ENCODE assay signal across 15 cellular contexts in the genomic region with DNA sequence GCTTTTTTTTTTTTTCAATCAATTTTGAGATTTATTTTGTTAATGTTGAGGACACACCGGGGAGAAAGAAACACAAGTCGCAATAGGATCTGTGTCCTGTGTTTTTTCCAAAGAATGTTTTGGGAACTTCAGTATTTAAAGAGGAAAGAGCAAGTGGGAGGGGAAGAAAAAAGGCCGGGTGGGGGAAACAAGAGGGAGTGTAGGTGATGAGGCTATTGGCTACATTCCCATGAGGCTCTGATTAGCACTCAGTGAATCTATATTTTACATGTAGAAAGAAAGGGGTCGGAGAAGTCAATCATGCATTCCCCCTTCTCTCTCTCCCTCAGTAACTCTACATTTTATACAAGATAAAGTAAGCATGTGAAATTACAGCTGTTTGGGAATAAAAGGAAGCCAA. TPM values are rescaled to one million over a fixed set of nuclear protein-coding genes. Genes with fewer than 3 reads are reported as not detected.
DNase-seq lines count a peak whose midpoint lies in the region; ATAC-seq and TF ChIP-seq lines count a peak whose summit lies in the region.
"Had no signal": no experiment of that assay in that cellular context is flagged by ENCODE, and none has a peak within 500 bp of the region (broad histone marks: within the 10 kb centered on the region; RNA-seq: fewer than 3 reads in every experiment).

No MANE protein-coding gene starts in this region.

- DNase-seq in SK-N-SH (no peak), breast epithelium (ENCODE audit: low spot score in 2 of 2) (no peak), lung microvascular endothelial cell (ENCODE audit: low read depth in 2 of 2) (peak; percentile 7 to 30), upper lobe of right lung (no peak), left lobe of liver (ENCODE audit: low spot score) (no peak), RWPE1 (ENCODE audit: low spot score) (no peak), NCI-H345 treated with DMSO at 0.1 percent for 48 hours (lab: John Stamatoyannopoulos, UW; ENCODE audit: unreplicated experiment) (no peak)
- DNase-seq: activated CD4-positive, alpha-beta T cell treated with anti-CD3 and anti-CD28 coated beads, Interleukin-2, amount 50 U/mL, for 1 hour; activated gamma-delta T cell; NCI-H1105 treated with DMSO at 0.1 percent for 48 hours; NCI-H526; small intestine had no signal

- no peak for TF ChIP-seq EP300 in SK-N-SH (IDR thresholded peaks at IDR 0.05; ENCODE audit: borderline replicate concordance in 1 of 2, low read depth in 1 of 2, low read length in 1 of 2)

- H3K9me3 ChIP-seq in SK-N-SH (no peaks in the 10 kb centered on the region), breast epithelium (no peaks in the 10 kb centered on the region), upper lobe of right lung (no peaks in the 10 kb centered on the region)

- no peaks in the 10 kb centered on the region for H3K9me2 ChIP-seq in SK-N-SH

- no peak for TF ChIP-seq POLR2A in breast epithelium (IDR thresholded peaks at IDR 0.05)

- no peak for TF ChIP-seq RAD21 in SK-N-SH (IDR thresholded peaks at IDR 0.05; ENCODE audit: low read length)

- intact Hi-C loops in breast epithelium (cut with DNase I; ENCODE audit: low total_unique reads) (no loop called here), upper lobe of right lung (cut with DNase I) (no loop called here)

- H3K4me1 ChIP-seq in SK-N-SH (ENCODE audit: control insufficient read depth in 1 of 2, insufficient read depth in 2 of 2, low read depth in 1 of 2, low read length in 1 of 2) (peaks cover 5 to 6% of the 10 kb centered on the region in 2 experiments; a peak in 2 of 4 replicates), breast epithelium (no peaks in the 10 kb centered on the region), upper lobe of right lung (peaks cover 16% of the 10 kb centered on the region)
- H3K4me1 ChIP-seq: A549 had no signal

- H3K4me2 ChIP-seq in SK-N-SH = no peak overlapping the region
- H3K4me2 ChIP-seq: A549, hepatocyte had no signal

- H3K36me3 ChIP-seq in SK-N-SH (replicated peaks in 1 of 2; ENCODE audit: control insufficient read depth in 1 of 2, insufficient read depth in 2 of 2, low read length in 1 of 2) (peaks cover 0 to 41% of the 10 kb centered on the region in 2 experiments), breast epithelium (no peaks in the 10 kb centered on the region), upper lobe of right lung (no peaks in the 10 kb centered on the region)

- H3K27ac ChIP-seq in SK-N-SH (ENCODE audit: low read depth in 2 of 2, low read length in 1 of 2) (no peak overlapping the region), breast epithelium (peak overlapping the region; percentile 53 to 57), upper lobe of right lung (peak overlapping the region; percentile 58), RWPE1 (no peak overlapping the region)
- H3K27ac ChIP-seq: hepatocyte had no signal

- H4K20me1 ChIP-seq in SK-N-SH (ENCODE audit: insufficient read depth) = no peaks in the 10 kb centered on the region

- H3K27me3 ChIP-seq in SK-N-SH (ENCODE audit: insufficient read depth) (no peaks in the 10 kb centered on the region), breast epithelium (no peaks in the 10 kb centered on the region), upper lobe of right lung (no peaks in the 10 kb centered on the region)
- H3K27me3 ChIP-seq: hepatocyte had no signal

- POLR2A ChIA-PET in SK-N-SH (lab: Yijun Ruan, JAX) = no interaction called here
- POLR2A ChIA-PET in RWPE1 (lab: Yijun Ruan, JAX; ENCODE audit: low non-redundant PET) = no interaction called here

- no peak for TF ChIP-seq CTCF in SK-N-SH (IDR thresholded peaks at IDR 0.05)
- TF ChIP-seq CTCF in breast epithelium (IDR thresholded peaks at IDR 0.05) = no peak
- no peak for TF ChIP-seq CTCF in upper lobe of right lung (IDR thresholded peaks at IDR 0.05)
- no peak for TF ChIP-seq CTCF in RWPE1 (conservative IDR thresholded peaks at IDR 0.05; ENCODE audit: low read depth)

- H3K9ac ChIP-seq in SK-N-SH = peak overlapping the region; percentile 8; the same call in 1 of the 2 replicates

- H2AFZ ChIP-seq in SK-N-SH (ENCODE audit: low read depth) = no peak overlapping the region
- H2AFZ ChIP-seq: hepatocyte had no signal

- H3F3A ChIP-seq in SK-N-SH (replicated peaks; ENCODE audit: insufficient read depth) = peaks cover under 1% of the 10 kb centered on the region

- ATAC-seq in SK-N-SH treated with all-trans-retinoic acid at 6 μM for 48 hours = no peak
- no peak for ATAC-seq in upper lobe of right lung
- no peak for ATAC-seq in left lobe of liver
- ATAC-seq: A549 had no signal

- peaks cover 89% of the 10 kb centered on the region for H3K79me2 ChIP-seq in SK-N-SH (ENCODE audit: insufficient read depth)
- H3K79me2 ChIP-seq: hepatocyte had no signal

- H3K4me3 ChIP-seq in SK-N-SH (ENCODE audit: low read depth in 2 of 2, low read length in 1 of 2) = no peak overlapping the region
- H3K4me3 ChIP-seq in breast epithelium = peak overlapping the region in 1 of 3 donors; percentile 2
- H3K4me3 ChIP-seq in upper lobe of right lung = no peak overlapping the region
- H3K4me3 ChIP-seq: A549, hepatocyte had no signal

- CTCF ChIA-PET in SK-N-SH (lab: Yijun Ruan, JAX) (no interaction called here), RWPE1 (lab: Yijun Ruan, JAX) (no interaction called here)

- 84% methylated on average over 4 of the region's 4 CpGs for WGBS in SK-N-SH (ENCODE audit: low lambda C conversion rate)

TF ChIP-seq in SK-N-SH, 30 proteins besides CTCF, POLR2A, EP300 and RAD21 (continues in another document):
- TF ChIP-seq JUND (IDR thresholded peaks at IDR 0.05) (no peak), YY1 (IDR thresholded peaks at IDR 0.05; ENCODE audit: low read depth) (no peak), POLR2AphosphoS5 (IDR thresholded peaks at IDR 0.05; ENCODE audit: low read depth, low read length) (no peak), TAF1 (IDR thresholded peaks at IDR 0.05; ENCODE audit: borderline replicate concordance, low read depth, low read length) (no peak), SMC3 (IDR thresholded peaks at IDR 0.05; ENCODE audit: low read depth, low read length) (no peak), USF1 (IDR thresholded peaks at IDR 0.05; ENCODE audit: borderline replicate concordance, low read depth) (no peak), IRF3 (IDR thresholded peaks at IDR 0.05; ENCODE audit: low read depth, low read length) (no peak), TEAD4 (IDR thresholded peaks at IDR 0.05; ENCODE audit: borderline replicate concordance, insufficient read depth) (no peak), GABPA (IDR thresholded peaks at IDR 0.05; ENCODE audit: low read depth) (no peak), MXI1 (IDR thresholded peaks at IDR 0.05; ENCODE audit: low read depth, low read length) (no peak), FOSL2 (IDR thresholded peaks at IDR 0.05; ENCODE audit: borderline replicate concordance, low read depth) (no peak)

TF ChIP-seq in SK-N-SH treated with all-trans-retinoic acid at 6 μM for 48 hours, 23 proteins besides CTCF, POLR2A, EP300 and RAD21:
- TF ChIP-seq ZNF70 (CRISPR knock-in tag; IDR thresholded peaks at IDR 0.05) = no peak
- TF ChIP-seq TOX (CRISPR knock-in tag; IDR thresholded peaks at IDR 0.05; ENCODE audit: borderline replicate concordance) = no peak

RNA-seq across cellular contexts. Expression of gene ZNF680, which starts 4.1 kb away (rescaled TPM):
- polyA plus RNA-seq in SK-N-SH (2012; rRNA removed) = 1.6 and 2.8 TPM in 2 replicates
- 3.2 and 4.1 TPM in 2 replicates for polyA plus RNA-seq in SK-N-SH (2012; cell fraction: cytosol; rRNA removed)
- 1.8 and 4.3 TPM in 2 replicates for polyA plus RNA-seq in SK-N-SH (2012; cell fraction: nucleus; rRNA removed)
- total RNA-seq in breast epithelium (10 to 100 TPM; 16.2 to 50.3 (median 34.1) TPM), lung microvascular endothelial cell (5.9 and 13.5 TPM in 2 replicates), upper lobe of right lung (17.3 TPM), left lobe of liver (14.3 TPM)
- total RNA-seq: hepatocyte had no signal
- polyA plus RNA-seq: hepatocyte had no signal

Comparison
In these comparisons a context has a peak if more than half of its experiments do, and no peak if none do; other contexts are left out.
1. DNase-seq: peak in lung microvascular endothelial cell (2 of 2); none in SK-N-SH (single experiment), breast epithelium (0 of 2), upper lobe of right lung (single experiment), left lobe of liver (single experiment), RWPE1 (single experiment) and NCI-H345 treated with DMSO at 0.1 percent for 48 hours (single experiment).
2. H3K27ac ChIP-seq: peak in breast epithelium (2 of 2) and upper lobe of right lung (single experiment); none in SK-N-SH (0 of 2) and RWPE1 (single experiment).